In the genomic region with DNA sequence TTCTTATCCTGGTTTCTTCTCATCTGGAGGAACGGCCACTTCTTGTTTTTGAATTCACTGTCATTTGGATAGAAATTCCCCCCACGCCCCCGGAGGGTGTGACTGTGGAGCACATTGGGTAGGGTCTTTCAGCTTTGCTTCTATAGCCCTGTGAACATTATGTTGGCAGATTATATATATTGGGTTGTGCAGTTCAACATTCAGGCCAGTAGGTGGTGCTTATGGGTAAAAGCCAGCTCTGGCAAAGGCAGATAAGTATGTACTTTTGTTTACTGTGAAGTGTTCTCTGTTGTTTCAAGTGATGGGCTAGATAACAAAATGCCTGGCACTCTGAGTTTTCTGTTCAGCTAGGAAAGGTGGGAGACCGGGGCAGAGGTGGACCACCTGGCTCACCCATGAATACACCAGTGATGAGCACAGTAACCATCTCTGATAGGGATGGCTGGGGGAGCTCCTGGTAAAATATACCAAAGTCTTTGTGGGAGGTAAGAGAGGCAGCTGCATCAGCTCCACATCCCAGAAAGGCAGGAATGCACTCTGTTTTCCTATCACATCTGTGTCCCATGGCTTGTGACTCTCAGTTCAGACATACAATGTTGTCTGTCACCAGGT, we compare ENCODE assay signal across 8 cellular contexts.
A peak's percentile ranks its signal among the peaks of the same experiment; 100 is the strongest.
DNase-seq lines count a peak whose midpoint lies in the region; ATAC-seq, FAIRE-seq and TF ChIP-seq lines count a peak whose summit lies in the region.

No MANE protein-coding gene starts in this region.

- H3K4me3 Mint-ChIP-seq in activated naive CD8-positive, alpha-beta T cell treated with anti-CD3 and anti-CD28 coated beads, Interleukin-2, amount 50 U/mL, for 24 hours: no peak overlapping the region

- H3K4me1 Mint-ChIP-seq in activated naive CD8-positive, alpha-beta T cell treated with anti-CD3 and anti-CD28 coated beads, Interleukin-2, amount 50 U/mL, for 24 hours: no peaks in the 10 kb centered on the region

- ATAC-seq in GM21619 (IDR thresholded peaks at IDR 0.05; ENCODE audit: unreplicated experiment): peak; percentile 60
- no peak for ATAC-seq in activated naive CD8-positive, alpha-beta T cell treated with anti-CD3 and anti-CD28 coated beads, Interleukin-2, amount 50 U/mL, for 24 hours
- peak; percentile 61 for ATAC-seq in HepG2

- peaks cover 35% of the 10 kb centered on the region for H3K9me3 Mint-ChIP-seq in activated naive CD8-positive, alpha-beta T cell treated with anti-CD3 and anti-CD28 coated beads, Interleukin-2, amount 50 U/mL, for 24 hours

- no peak overlapping the region for H2AFZ ChIP-seq in HepG2 (ENCODE audit: low read length)

- TF ChIP-seq POLR2A in HepG2 (IDR thresholded peaks at IDR 0.05; ENCODE audit: insufficient read depth in 1 of 2, low read depth in 2 of 2, low read length in 2 of 2): no peak

- no peaks in the 10 kb centered on the region for H3K4me1 ChIP-seq in HepG2 (ENCODE audit: insufficient read depth, low read length)

- 1% methylated on average over 4 of the region's 4 CpGs for WGBS in HepG2 (ENCODE audit: low lambda C conversion rate)

- intact Hi-C loops in HepG2 (cut with micrococcal nuclease; ENCODE audit: unreplicated experiment): no loop called here

- no peak for FAIRE-seq in HepG2 (lab: Jason Lieb, UNC)

- CTCF ChIA-PET in HepG2 (lab: Yijun Ruan, JAX; ENCODE audit: low intra/inter-chr PET ratio, low total read pairs): interaction anchor here (1.6 kb wide), 1 partner anchor 845 kb away, joined by 7 read pairs; no protein-coding TSS in a partner anchor

- in situ Hi-C loops in HepG2 (cut with HindIII; ENCODE audit: extremely low pct_ligation_motif_present, low pct_unique_long_range_greater_than_20kb): no loop called here

- peak; percentile 15 for DNase-seq in GM03348 (ENCODE audit: low spot score)
- peak; percentile 3 for DNase-seq in MV-4-11 (lab: John Stamatoyannopoulos, UW)
- peak; percentile 8 for DNase-seq in activated naive CD8-positive, alpha-beta T cell treated with anti-CD3 and anti-CD28 coated beads, Interleukin-2, amount 50 U/mL, for 24 hours
- peak; percentile 18 for DNase-seq in HepG2 (ENCODE audit: low spot score)
- no peak for DNase-seq in HCEC 1CT
- no peak for DNase-seq in amniotic stem cell (lab: John Stamatoyannopoulos, UW)
- no peak for DNase-seq in NCI-H187 (lab: John Stamatoyannopoulos, UW)

- H3K27ac Mint-ChIP-seq in activated naive CD8-positive, alpha-beta T cell treated with anti-CD3 and anti-CD28 coated beads, Interleukin-2, amount 50 U/mL, for 24 hours: no peak overlapping the region

- H3K9ac ChIP-seq in HepG2 (ENCODE audit: insufficient read depth, low read depth, low read length): no peak overlapping the region

- POLR2A ChIA-PET in HepG2 (lab: Yijun Ruan, JAX): no interaction called here

- BruUV-seq in HepG2 (replicated peaks; lab: Mats Ljungman, UMichigan): no TSS peak

- no peaks in the 10 kb centered on the region for H3K27me3 Mint-ChIP-seq in activated naive CD8-positive, alpha-beta T cell treated with anti-CD3 and anti-CD28 coated beads, Interleukin-2, amount 50 U/mL, for 24 hours

- no peak overlapping the region for H3K4me3 ChIP-seq in HepG2 (replicated peaks in 1 of 3; ENCODE audit: insufficient read depth in 1 of 3, low read depth in 2 of 3, low read length in 3 of 3)

- no peaks in the 10 kb centered on the region for H3K36me3 ChIP-seq in HepG2 (replicated peaks in 1 of 2; ENCODE audit: control insufficient read depth in 1 of 2, insufficient read depth in 2 of 2, low read length in 2 of 2)

- no peaks in the 10 kb centered on the region for H3K27me3 ChIP-seq in HepG2 (ENCODE audit: control insufficient read depth in 1 of 2, insufficient read depth in 2 of 2, low read length in 2 of 2)

- peak; percentile 32 for TF ChIP-seq CTCF in HepG2 (CRISPR knock-in tag; IDR thresholded peaks at IDR 0.05)

- no peak for TF ChIP-seq EP300 in HepG2 (IDR thresholded peaks at IDR 0.05; ENCODE audit: low read depth in 2 of 2, low read length in 2 of 2)
- TF ChIP-seq EP300 in HepG2 (CRISPR knock-in tag; IDR thresholded peaks at IDR 0.05; ENCODE audit: borderline replicate concordance): no peak

- no peaks in the 10 kb centered on the region for H3K79me2 ChIP-seq in HepG2 (ENCODE audit: insufficient read depth, low read length)

- no peak for TF ChIP-seq RAD21 in HepG2 (CRISPR knock-in tag; IDR thresholded peaks at IDR 0.05)

- H3K4me2 ChIP-seq in HepG2 (ENCODE audit: low read depth, low read length): no peak overlapping the region

- peaks cover 53% of the 10 kb centered on the region for H3K9me3 ChIP-seq in HepG2 (ENCODE audit: low read length)

- H3K27ac ChIP-seq in HepG2 (ENCODE audit: extremely low read length, insufficient read depth, low read length): no peak overlapping the region

- no peaks in the 10 kb centered on the region for H3K36me3 Mint-ChIP-seq in activated naive CD8-positive, alpha-beta T cell treated with anti-CD3 and anti-CD28 coated beads, Interleukin-2, amount 50 U/mL, for 24 hours (ENCODE audit: low read depth)

- H4K20me1 ChIP-seq in HepG2 (ENCODE audit: insufficient read depth, low read length): no peaks in the 10 kb centered on the region

TF ChIP-seq in HepG2, 621 proteins besides CTCF, POLR2A, EP300 and RAD21:
- TF ChIP-seq ZNF367 (CRISPR knock-in tag; IDR thresholded peaks at IDR 0.05; ENCODE audit: borderline replicate concordance): no peak
- TF ChIP-seq SMC3 (IDR thresholded peaks at IDR 0.05; ENCODE audit: low read length): peak; percentile 9; the same call in 1 of the 2 replicates
- no peak for TF ChIP-seq ZNF333 (CRISPR knock-in tag; IDR thresholded peaks at IDR 0.05; ENCODE audit: borderline replicate concordance)
TF ChIP-seq in HepG2: peak in this region for 1.

Comparison
In these comparisons a context has a peak if more than half of its experiments do, and no peak if none do; other contexts are left out.
1. DNase-seq: peak in GM03348 (single experiment), MV-4-11 (single experiment), activated naive CD8-positive, alpha-beta T cell treated with anti-CD3 and anti-CD28 coated beads, Interleukin-2, amount 50 U/mL, for 24 hours (single experiment) and HepG2 (single experiment); none in HCEC 1CT (single experiment), amniotic stem cell (single experiment) and NCI-H187 (0 of 2).